Comparison of ENCODE assay signal across 18 cellular contexts in the genomic region with DNA sequence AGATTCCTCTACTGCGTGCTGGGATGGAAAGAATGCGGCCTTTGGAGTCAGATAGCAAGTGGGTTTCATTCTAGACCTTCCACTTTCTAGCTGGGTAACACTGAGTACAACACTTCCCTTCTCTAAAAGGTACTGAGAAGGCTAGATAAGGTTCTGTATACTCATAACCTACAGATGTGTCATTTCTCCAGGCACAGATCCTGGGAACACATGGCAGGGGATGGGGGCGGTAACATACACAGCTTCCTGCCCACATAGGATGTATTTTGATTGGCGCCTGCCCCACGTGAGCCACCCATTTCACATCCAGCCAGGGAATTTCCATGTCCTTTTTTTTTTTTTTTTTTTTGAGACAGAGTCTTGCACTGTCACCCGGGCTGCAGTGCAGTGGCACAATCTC. TPM values are rescaled to one million over a fixed set of nuclear protein-coding genes. Genes with fewer than 3 reads are reported as not detected.
DNase-seq lines count a peak whose midpoint lies in the region; ATAC-seq, FAIRE-seq and TF ChIP-seq lines count a peak whose summit lies in the region.
"Had no signal": no experiment of that assay in that cellular context is flagged by ENCODE, and none has a peak within 500 bp of the region (broad histone marks: within the 10 kb centered on the region; RNA-seq: fewer than 3 reads in every experiment).

No MANE protein-coding gene starts in this region.

- no peak for FAIRE-seq in kidney (lab: Jason Lieb, UNC)
- FAIRE-seq: colon, H54, pancreas had no signal

- CTCF ChIA-PET in CD4-positive, alpha-beta T cell (lab: Charles Lee) = no interaction called here

- no peak for TF ChIP-seq CTCF in kidney (IDR thresholded peaks at IDR 0.05; ENCODE audit: borderline replicate concordance, extremely low read depth, insufficient read depth)
- no peak for TF ChIP-seq CTCF in CD4-positive, alpha-beta T cell (IDR thresholded peaks at IDR 0.05)

- ATAC-seq in CD4-positive, alpha-beta T cell (ENCODE audit: poor library complexity) = no peak
- ATAC-seq: lower lobe of right lung, pancreas had no signal

- no peaks in the 10 kb centered on the region for H3K27me3 ChIP-seq in CD4-positive, alpha-beta T cell (ENCODE audit: control insufficient read depth, insufficient read depth, low read length)
- H3K27me3 ChIP-seq: pancreas had no signal

- no peak overlapping the region for H3K4me3 ChIP-seq in kidney (ENCODE audit: low read length in 2 of 2)
- H3K4me3 ChIP-seq: lower lobe of right lung, pancreas, skin epidermis had no signal

- H3K36me3 ChIP-seq in kidney (ENCODE audit: control insufficient read depth in 1 of 2, insufficient read depth in 2 of 2, low read length in 2 of 2) = no peaks in the 10 kb centered on the region
- H3K36me3 ChIP-seq: lower lobe of right lung, pancreas had no signal

- no peaks in the 10 kb centered on the region for H3K9me3 Mint-ChIP-seq in CD4-positive, alpha-beta T cell
- H3K9me3 Mint-ChIP-seq: activated T-helper 2 cell treated with anti-CD3 and anti-CD28 coated beads, Interferon-gamma antibody, Interleukin-2, Interleukin-4, amounts not matched to agents 10 μg/mL and 5 μg/mL and 100 μg/mL, durations not matched to agents 14 hours and 24 hours and 36 hours had no signal

- H3K27me3 Mint-ChIP-seq in CD4-positive, alpha-beta T cell = no peaks in the 10 kb centered on the region

- no peak overlapping the region for H3K9ac ChIP-seq in kidney (ENCODE audit: low read length in 2 of 2)

- in situ Hi-C loops in KBM-7 (cut with MboI; ENCODE audit: low pct_unique_long_range_greater_than_20kb, low sequenced_read_pairs) = no loop called here

- H3K27ac Mint-ChIP-seq in CD4-positive, alpha-beta T cell = no peak overlapping the region
- H3K27ac Mint-ChIP-seq: activated T-helper 2 cell treated with anti-CD3 and anti-CD28 coated beads, Interferon-gamma antibody, Interleukin-2, Interleukin-4, amounts not matched to agents 10 μg/mL and 5 μg/mL and 100 μg/mL, durations not matched to agents 14 hours and 24 hours and 36 hours had no signal

- no peak overlapping the region for H3K4me3 Mint-ChIP-seq in CD4-positive, alpha-beta T cell

- intact Hi-C loops in kidney (cut with DNase I) = no loop called here
- intact Hi-C loops in CD4-positive, alpha-beta T cell (cut with DNase I, micrococcal nuclease) = no loop called here

- no peak overlapping the region for H3K27ac ChIP-seq in kidney (ENCODE audit: low read depth in 2 of 2, low read length in 2 of 2)
- H3K27ac ChIP-seq in CD4-positive, alpha-beta T cell (ENCODE audit: low read depth, low read length) = no peak overlapping the region
- H3K27ac ChIP-seq: epithelial cell of prostate, lower lobe of right lung, pancreas, skin epidermis had no signal

- H3K9me3 ChIP-seq in kidney (ENCODE audit: control insufficient read depth in 1 of 2, low read length in 2 of 2) = no peaks in the 10 kb centered on the region
- H3K9me3 ChIP-seq in CD4-positive, alpha-beta T cell (ENCODE audit: control insufficient read depth, low read length) = no peaks in the 10 kb centered on the region
- H3K9me3 ChIP-seq: lower lobe of right lung, pancreas had no signal

- H3K4me1 Mint-ChIP-seq in CD4-positive, alpha-beta T cell (ENCODE audit: low read depth) = no peaks in the 10 kb centered on the region

- peak; percentile 58 for DNase-seq in EL
- peak; percentile 24 for DNase-seq in LHCN-M2 (ENCODE audit: low read depth)
- DNase-seq in astrocyte of the hippocampus (ENCODE audit: low read depth, low spot score) = peak; percentile 28
- DNase-seq in glomerular visceral epithelial cell (ENCODE audit: extremely low spot score) = peak; percentile 33
- no peak for DNase-seq in KBM-7
- no peak for DNase-seq in kidney
- no peak for DNase-seq in NCI-H748 (lab: John Stamatoyannopoulos, UW; ENCODE audit: unreplicated experiment)
- DNase-seq in CD4-positive, alpha-beta T cell = no peak
- DNase-seq: activated CD4-positive, CD25-positive, alpha-beta regulatory T cell; Calu3; lower lobe of right lung; NCI-H146; pancreas had no signal

- H3K36me3 Mint-ChIP-seq in CD4-positive, alpha-beta T cell (ENCODE audit: low read depth) = no peaks in the 10 kb centered on the region

- POLR2A ChIA-PET in CD4-positive, alpha-beta T cell (lab: Charles Lee) = no interaction called here

- H3K4me1 ChIP-seq in kidney (ENCODE audit: control insufficient read depth in 1 of 2, insufficient read depth in 1 of 2, low read depth in 1 of 2, low read length in 2 of 2) = no peaks in the 10 kb centered on the region
- H3K4me1 ChIP-seq: lower lobe of right lung, pancreas had no signal

RNA-seq across cellular contexts. Expression of gene KLRG2, which starts 31.8 kb away (rescaled TPM):
- total RNA-seq in LHCN-M2 (2014; rRNA removed) (not detected in 2 replicates), kidney (4.0 TPM)
- polyA plus RNA-seq in LHCN-M2 (2012) = not detected
- polyA plus RNA-seq in kidney (ENCODE audit: insufficient read depth, low read depth, low replicate concordance) = 2.0 TPM
- total RNA-seq in CD4-positive, alpha-beta T cell = not detected

Comparison
In these comparisons a context has a peak if more than half of its experiments do, and no peak if none do; other contexts are left out.
1. DNase-seq: peak in EL (single experiment), LHCN-M2 (single experiment), astrocyte of the hippocampus (single experiment) and glomerular visceral epithelial cell (single experiment); none in KBM-7 (single experiment), kidney (single experiment), NCI-H748 (single experiment) and CD4-positive, alpha-beta T cell (0 of 10).